Comparison of ENCODE assay signal across 8 cellular contexts in the genomic region with DNA sequence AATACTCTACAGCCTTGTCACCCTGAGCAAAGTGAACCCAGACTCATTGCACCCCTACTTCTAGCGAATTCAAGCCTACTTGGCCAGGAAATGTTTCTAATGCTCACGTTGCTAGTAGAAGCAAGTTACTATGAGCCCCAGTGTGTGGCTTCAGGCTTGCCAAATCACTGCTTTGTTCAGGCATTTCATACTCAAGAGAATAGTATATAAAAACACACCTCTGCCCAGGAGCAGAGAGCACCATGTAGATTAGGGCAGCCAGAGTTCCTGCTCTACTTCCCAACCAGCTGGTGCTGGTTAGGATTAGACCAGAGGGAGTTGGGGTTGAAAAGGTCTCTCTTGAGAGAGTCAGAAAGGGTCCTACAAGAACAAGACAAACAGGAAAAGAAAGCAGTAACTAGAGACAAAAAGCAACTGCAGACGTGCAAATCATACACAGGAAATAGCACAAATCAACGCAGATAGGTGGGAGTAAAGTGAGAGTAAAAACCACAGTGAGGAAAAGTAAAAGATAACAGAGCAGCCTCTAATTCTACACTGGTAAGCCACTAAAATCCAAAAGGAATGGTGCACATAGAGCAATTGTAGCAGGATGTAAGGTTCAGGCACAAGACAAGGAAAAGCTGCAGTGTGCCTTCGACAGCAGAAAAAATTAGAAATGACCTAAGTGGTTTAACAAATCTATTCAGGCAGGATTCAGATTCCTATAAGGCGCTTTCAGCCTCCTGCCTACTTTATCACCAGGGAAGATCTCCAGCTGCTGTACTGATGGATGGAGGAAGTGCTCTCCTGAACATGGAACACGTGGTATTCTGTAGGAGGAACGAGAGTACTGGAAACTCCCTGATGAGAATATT. TPM values are rescaled to one million over a fixed set of nuclear protein-coding genes. Genes with fewer than 3 reads are reported as not detected.
DNase-seq lines count a peak whose midpoint lies in the region; ATAC-seq and TF ChIP-seq lines count a peak whose summit lies in the region.

No MANE protein-coding gene starts in this region.

- H3K9ac ChIP-seq in SK-N-SH: no peak overlapping the region

- H3K9me2 ChIP-seq in SK-N-SH: no peaks in the 10 kb centered on the region

- WGBS in SK-N-SH (ENCODE audit: low lambda C conversion rate): 34% methylated on average over 8 of the region's 8 CpGs
- WGBS in mesodermal cell (ENCODE audit: insufficient coverage in 2 of 2), 2 experiments: 85 to 100% methylated on average over 2 to 3 of the region's 8 CpGs

- no peaks in the 10 kb centered on the region for H3F3A ChIP-seq in SK-N-SH (replicated peaks; ENCODE audit: insufficient read depth)

- CTCF ChIA-PET in SK-N-SH (lab: Yijun Ruan, JAX): interaction anchor here (1.1 kb wide), 1 partner anchor 32 kb away, joined by 3 read pairs; no protein-coding TSS in a partner anchor

- H3K4me2 ChIP-seq in SK-N-SH: no peak overlapping the region

- H2AFZ ChIP-seq in SK-N-SH (ENCODE audit: low read depth): no peak overlapping the region

- no peaks in the 10 kb centered on the region for H3K79me2 ChIP-seq in SK-N-SH (ENCODE audit: insufficient read depth)

- H3K27me3 ChIP-seq in SK-N-SH (ENCODE audit: insufficient read depth): no peaks in the 10 kb centered on the region; the same call in none of the 2 replicates

- TF ChIP-seq RAD21 in SK-N-SH (IDR thresholded peaks at IDR 0.05; ENCODE audit: low read length): no peak

- DNase-seq in NCI-H2227 (lab: John Stamatoyannopoulos, UW; ENCODE audit: unreplicated experiment) (peak; percentile 2), NCI-H2227 treated with DMSO at 0.1 percent for 48 hours (lab: John Stamatoyannopoulos, UW) (no peak), SK-N-SH (peak; percentile 73), NCI-H526 treated with DMSO at 0.1 percent for 48 hours (lab: John Stamatoyannopoulos, UW) (no peak), NCI-H774 (lab: John Stamatoyannopoulos, UW) (no peak)
- no peak for DNase-seq in stimulated activated CD4-positive, alpha-beta T cell treated with anti-CD3 and anti-CD28 coated beads, Interleukin-4, amount 100 ng/mL, for 24 hours

- H3K36me3 ChIP-seq in SK-N-SH (replicated peaks in 1 of 2; ENCODE audit: control insufficient read depth in 1 of 2, insufficient read depth in 2 of 2, low read length in 1 of 2) (no peaks in the 10 kb centered on the region), mesodermal cell (ENCODE audit: control insufficient read depth, insufficient read depth, low read length) (no peaks in the 10 kb centered on the region)

- no peak for TF ChIP-seq CTCF in SK-N-SH (IDR thresholded peaks at IDR 0.05)

- TF ChIP-seq EP300 in SK-N-SH (IDR thresholded peaks at IDR 0.05; ENCODE audit: borderline replicate concordance in 1 of 2, low read depth in 1 of 2, low read length in 1 of 2): peak in 1 of 2 experiments; percentile 45; a peak in 2 of 4 replicates

- H3K4me1 ChIP-seq in SK-N-SH (ENCODE audit: control insufficient read depth in 1 of 2, insufficient read depth in 2 of 2, low read depth in 1 of 2, low read length in 1 of 2) (peaks cover 0 to 11% of the 10 kb centered on the region in 2 experiments; a peak in 3 of 4 replicates), mesodermal cell (ENCODE audit: control insufficient read depth, insufficient read depth, low read length, poor library complexity, severe bottlenecking) (peaks cover 4% of the 10 kb centered on the region)

- peak; percentile 55 for ATAC-seq in HG02610 (IDR thresholded peaks at IDR 0.05; ENCODE audit: unreplicated experiment)

- H3K27ac ChIP-seq in SK-N-SH (ENCODE audit: low read depth in 2 of 2, low read length in 1 of 2) (peak overlapping the region in 1 of 2 experiments; percentile 83; a peak in 2 of 4 replicates), mesodermal cell (ENCODE audit: low read depth, low read length, severe bottlenecking) (peak overlapping the region; percentile 53)

- H3K9me3 ChIP-seq in SK-N-SH (no peaks in the 10 kb centered on the region), mesodermal cell (ENCODE audit: control insufficient read depth, low read length) (no peaks in the 10 kb centered on the region)

- H3K4me3 ChIP-seq in SK-N-SH (ENCODE audit: low read depth in 2 of 2, low read length in 1 of 2): no peak overlapping the region
- no peak overlapping the region for H3K4me3 ChIP-seq in mesodermal cell (ENCODE audit: extremely low read depth, insufficient read depth, low read length, poor library complexity, severe bottlenecking)

- no peaks in the 10 kb centered on the region for H4K20me1 ChIP-seq in SK-N-SH (ENCODE audit: insufficient read depth)

- POLR2A ChIA-PET in SK-N-SH (lab: Yijun Ruan, JAX): no interaction called here

TF ChIP-seq in SK-N-SH, 30 proteins besides CTCF, POLR2A, EP300 and RAD21:
- TF ChIP-seq RCOR1 (IDR thresholded peaks at IDR 0.05; ENCODE audit: low read length): peak; percentile 70
- TF ChIP-seq, protein P1, sequence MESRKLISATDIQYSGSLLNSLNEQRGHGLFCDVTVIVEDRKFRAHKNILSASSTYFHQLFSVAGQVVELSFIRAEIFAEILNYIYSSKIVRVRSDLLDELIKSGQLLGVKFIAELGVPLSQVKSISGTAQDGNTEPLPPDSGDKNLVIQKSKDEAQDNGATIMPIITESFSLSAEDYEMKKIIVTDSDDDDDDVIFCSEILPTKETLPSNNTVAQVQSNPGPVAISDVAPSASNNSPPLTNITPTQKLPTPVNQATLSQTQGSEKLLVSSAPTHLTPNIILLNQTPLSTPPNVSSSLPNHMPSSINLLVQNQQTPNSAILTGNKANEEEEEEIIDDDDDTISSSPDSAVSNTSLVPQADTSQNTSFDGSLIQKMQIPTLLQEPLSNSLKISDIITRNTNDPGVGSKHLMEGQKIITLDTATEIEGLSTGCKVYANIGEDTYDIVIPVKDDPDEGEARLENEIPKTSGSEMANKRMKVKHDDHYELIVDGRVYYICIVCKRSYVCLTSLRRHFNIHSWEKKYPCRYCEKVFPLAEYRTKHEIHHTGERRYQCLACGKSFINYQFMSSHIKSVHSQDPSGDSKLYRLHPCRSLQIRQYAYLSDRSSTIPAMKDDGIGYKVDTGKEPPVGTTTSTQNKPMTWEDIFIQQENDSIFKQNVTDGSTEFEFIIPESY (IDR thresholded peaks at IDR 0.05; ENCODE audit: borderline replicate concordance, low read depth): no peak
- no peak for TF ChIP-seq GABPA (IDR thresholded peaks at IDR 0.05; ENCODE audit: low read depth)
- no peak for TF ChIP-seq TEAD4 (IDR thresholded peaks at IDR 0.05; ENCODE audit: borderline replicate concordance, insufficient read depth)
- TF ChIP-seq CHD2 (IDR thresholded peaks at IDR 0.05; ENCODE audit: low read length, partially characterized antibody): peak; percentile 53
- peak; percentile 14; the same call in 1 of the 2 replicates for TF ChIP-seq TCF12 (IDR thresholded peaks at IDR 0.05)
- TF ChIP-seq MXI1 (IDR thresholded peaks at IDR 0.05; ENCODE audit: low read depth, low read length): peak; percentile 89; the same call in 1 of the 2 replicates
- TF ChIP-seq, protein P2, sequence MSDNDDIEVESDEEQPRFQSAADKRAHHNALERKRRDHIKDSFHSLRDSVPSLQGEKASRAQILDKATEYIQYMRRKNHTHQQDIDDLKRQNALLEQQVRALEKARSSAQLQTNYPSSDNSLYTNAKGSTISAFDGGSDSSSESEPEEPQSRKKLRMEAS (IDR thresholded peaks at IDR 0.05; ENCODE audit: low read depth): peak; percentile 20; the same call in 1 of the 2 replicates
- peak; percentile 94 for TF ChIP-seq GATA2 (CRISPR knock-in tag; IDR thresholded peaks at IDR 0.05)
- TF ChIP-seq, protein P3, sequence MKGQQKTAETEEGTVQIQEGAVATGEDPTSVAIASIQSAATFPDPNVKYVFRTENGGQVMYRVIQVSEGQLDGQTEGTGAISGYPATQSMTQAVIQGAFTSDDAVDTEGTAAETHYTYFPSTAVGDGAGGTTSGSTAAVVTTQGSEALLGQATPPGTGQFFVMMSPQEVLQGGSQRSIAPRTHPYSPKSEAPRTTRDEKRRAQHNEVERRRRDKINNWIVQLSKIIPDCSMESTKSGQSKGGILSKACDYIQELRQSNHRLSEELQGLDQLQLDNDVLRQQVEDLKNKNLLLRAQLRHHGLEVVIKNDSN (IDR thresholded peaks at IDR 0.05; ENCODE audit: borderline replicate concordance, low read depth): peak; percentile 53; the same call in 1 of the 2 replicates

RNA-seq across cellular contexts. Expression of a gene that starts 49.6 kb away (rescaled TPM):
- polyA plus RNA-seq in SK-N-SH (2012; rRNA removed): 14.3 and 16.1 TPM in 2 replicates
- 23.6 and 31.4 TPM in 2 replicates for polyA plus RNA-seq in SK-N-SH (2012; cell fraction: cytosol; rRNA removed)
- polyA plus RNA-seq in SK-N-SH (2012; cell fraction: nucleus; rRNA removed): 6.6 and 14.5 TPM in 2 replicates
- 69.8 TPM for polyA plus RNA-seq in mesodermal cell (2013, experiment 1 of 2)
- 86.0 TPM for polyA plus RNA-seq in mesodermal cell (2013, experiment 2 of 2)

Comparison
In these comparisons a context has a peak if more than half of its experiments do, and no peak if none do; other contexts are left out.
1. DNase-seq: peak in NCI-H2227 (single experiment) and SK-N-SH (single experiment); none in NCI-H2227 treated with DMSO at 0.1 percent for 48 hours (single experiment), stimulated activated CD4-positive, alpha-beta T cell treated with anti-CD3 and anti-CD28 coated beads, Interleukin-4, amount 100 ng/mL, for 24 hours (single experiment), NCI-H526 treated with DMSO at 0.1 percent for 48 hours (single experiment) and NCI-H774 (single experiment).